ENCODE assay signal across 21 cellular contexts in the genomic region with DNA sequence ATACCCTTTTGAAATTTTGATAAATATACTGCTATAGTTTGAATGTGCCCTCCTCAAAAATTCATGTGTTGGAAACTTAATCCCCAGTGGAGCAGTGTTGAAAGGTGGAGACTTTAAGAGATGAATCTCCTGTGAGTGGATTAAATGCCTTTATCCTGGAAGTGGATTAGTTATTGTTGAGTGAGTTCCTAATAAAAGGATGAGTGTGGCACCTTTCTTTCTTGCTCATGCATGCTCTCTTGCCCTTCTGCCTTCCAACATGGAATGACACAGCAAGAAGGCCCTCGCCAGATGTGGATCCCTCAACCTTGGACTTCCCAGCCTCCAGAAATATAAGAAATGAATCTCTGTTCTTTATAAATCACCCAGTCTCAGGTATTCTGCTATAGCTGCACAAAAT. TPM values are rescaled to one million over a fixed set of nuclear protein-coding genes. Genes with fewer than 3 reads are reported as not detected.
DNase-seq lines count a peak whose midpoint lies in the region; ATAC-seq and TF ChIP-seq lines count a peak whose summit lies in the region.
"Had no signal": no experiment of that assay in that cellular context is flagged by ENCODE, and none has a peak within 500 bp of the region (broad histone marks: within the 10 kb centered on the region; RNA-seq: fewer than 3 reads in every experiment).

No MANE protein-coding gene starts in this region.

- intact Hi-C loops in CD4-positive, alpha-beta T cell (cut with DNase I, micrococcal nuclease), result no loop called here

- no peak overlapping the region for H3K23ac ChIP-seq in mesendoderm (ENCODE audit: low read length)

- H3K27ac ChIP-seq in mesendoderm (ENCODE audit: low read depth, low read length), result no peak overlapping the region
- H3K27ac ChIP-seq in CD4-positive, alpha-beta T cell (ENCODE audit: low read depth, low read length), result no peak overlapping the region
- no peak overlapping the region for H3K27ac ChIP-seq in RWPE1
- H3K27ac ChIP-seq: BLaER1, GM23248 had no signal

- no peak overlapping the region for H3K4me2 ChIP-seq in mesendoderm (ENCODE audit: low read length)
- H3K4me2 ChIP-seq: BLaER1 had no signal

- no peaks in the 10 kb centered on the region for H3K79me2 ChIP-seq in mesendoderm (ENCODE audit: control insufficient read depth, insufficient read depth, low read length)

- no peaks in the 10 kb centered on the region for H3K27me3 ChIP-seq in mesendoderm (ENCODE audit: insufficient read depth, low read length, poor library complexity)
- H3K27me3 ChIP-seq in CD4-positive, alpha-beta T cell (ENCODE audit: control insufficient read depth, insufficient read depth, low read length), result no peaks in the 10 kb centered on the region
- H3K27me3 ChIP-seq: BLaER1 had no signal

- no peak overlapping the region for H3K4ac ChIP-seq in mesendoderm (ENCODE audit: low read depth, low read length)

- WGBS in mesendoderm (ENCODE audit: extremely low coverage, insufficient coverage, low lambda C conversion rate), result no CpG with 5 or more reads among the region's 1 CpG

- peaks cover 10% of the 10 kb centered on the region for H3K36me3 Mint-ChIP-seq in activated naive CD8-positive, alpha-beta T cell
- H3K36me3 Mint-ChIP-seq in activated naive CD8-positive, alpha-beta T cell treated with anti-CD3 and anti-CD28 coated beads, Interleukin-2, amount 50 U/mL, for 24 hours (ENCODE audit: low read depth), result peaks cover 34% of the 10 kb centered on the region
- peaks cover 58% of the 10 kb centered on the region for H3K36me3 Mint-ChIP-seq in CD4-positive, alpha-beta T cell (ENCODE audit: low read depth)

- no peak overlapping the region for H3K18ac ChIP-seq in mesendoderm (ENCODE audit: low read length)

- no peak overlapping the region for H3K56ac ChIP-seq in mesendoderm (ENCODE audit: low read length)

- ATAC-seq in activated naive CD8-positive, alpha-beta T cell treated with anti-CD3 and anti-CD28 coated beads, Interleukin-2, amount 50 U/mL, for 24 hours, result no peak
- no peak for ATAC-seq in CD4-positive, alpha-beta T cell (ENCODE audit: poor library complexity)
- ATAC-seq: CD8-positive, alpha-beta T cell; HepG2 had no signal

- no peak overlapping the region for H2AK5ac ChIP-seq in mesendoderm (ENCODE audit: low read length)

- no peak overlapping the region for H3K9ac ChIP-seq in mesendoderm (ENCODE audit: low read length)
- H3K9ac ChIP-seq: BLaER1, GM23248 had no signal

- no peaks in the 10 kb centered on the region for H3K9me3 Mint-ChIP-seq in activated naive CD8-positive, alpha-beta T cell (ENCODE audit: low read depth)
- H3K9me3 Mint-ChIP-seq in activated naive CD8-positive, alpha-beta T cell treated with anti-CD3 and anti-CD28 coated beads, Interleukin-2, amount 50 U/mL, for 24 hours, result no peaks in the 10 kb centered on the region
- no peaks in the 10 kb centered on the region for H3K9me3 Mint-ChIP-seq in CD4-positive, alpha-beta T cell
- H3K9me3 Mint-ChIP-seq: CD8-positive, alpha-beta T cell had no signal

- TF ChIP-seq CTCF in fibroblast of mammary gland (conservative IDR thresholded peaks at IDR 0.05; ENCODE audit: control insufficient read depth, insufficient read depth, low read depth, low read length) (no peak), RWPE1 (conservative IDR thresholded peaks at IDR 0.05; ENCODE audit: low read depth) (no peak)
- TF ChIP-seq CTCF in CD4-positive, alpha-beta T cell (IDR thresholded peaks at IDR 0.05), result no peak

- H3K9me3 ChIP-seq in CD4-positive, alpha-beta T cell (ENCODE audit: control insufficient read depth, low read length), result no peaks in the 10 kb centered on the region
- H3K9me3 ChIP-seq: HAP-1 had no signal

- CTCF ChIA-PET in CD4-positive, alpha-beta T cell (lab: Charles Lee), result no interaction called here
- CTCF ChIA-PET in RWPE1 (lab: Yijun Ruan, JAX), result no interaction called here

- POLR2A ChIA-PET in CD4-positive, alpha-beta T cell (lab: Charles Lee), result no interaction called here
- POLR2A ChIA-PET in RWPE1 (lab: Yijun Ruan, JAX; ENCODE audit: low non-redundant PET), result no interaction called here

- no peaks in the 10 kb centered on the region for H3K4me1 ChIP-seq in mesendoderm (ENCODE audit: control insufficient read depth, low read depth, low read length)
- H3K4me1 ChIP-seq: BLaER1, HAP-1 had no signal

- H3K4me1 Mint-ChIP-seq in activated naive CD8-positive, alpha-beta T cell (ENCODE audit: low read depth), result peaks cover 4% of the 10 kb centered on the region
- H3K4me1 Mint-ChIP-seq in activated naive CD8-positive, alpha-beta T cell treated with anti-CD3 and anti-CD28 coated beads, Interleukin-2, amount 50 U/mL, for 24 hours, result peaks cover 20% of the 10 kb centered on the region
- peaks cover 10% of the 10 kb centered on the region for H3K4me1 Mint-ChIP-seq in CD4-positive, alpha-beta T cell (ENCODE audit: low read depth)
- H3K4me1 Mint-ChIP-seq: CD14-positive monocyte had no signal

- H2BK15ac ChIP-seq in mesendoderm (replicated peaks; ENCODE audit: low read depth), result no peak overlapping the region

- H4K5ac ChIP-seq in mesendoderm (ENCODE audit: low read length), result no peak overlapping the region

- no peaks in the 10 kb centered on the region for H3K27me3 Mint-ChIP-seq in activated naive CD8-positive, alpha-beta T cell
- no peaks in the 10 kb centered on the region for H3K27me3 Mint-ChIP-seq in activated naive CD8-positive, alpha-beta T cell treated with anti-CD3 and anti-CD28 coated beads, Interleukin-2, amount 50 U/mL, for 24 hours
- H3K27me3 Mint-ChIP-seq in CD4-positive, alpha-beta T cell, result no peaks in the 10 kb centered on the region

- H2BK120ac ChIP-seq in mesendoderm (ENCODE audit: low read depth, low read length), result no peak overlapping the region

- H4K8ac ChIP-seq in mesendoderm (ENCODE audit: low read depth, low read length), result no peak overlapping the region

- DNase-seq in activated naive CD8-positive, alpha-beta T cell treated with anti-CD3 and anti-CD28 coated beads, Interleukin-2, amount 50 U/mL, for 24 hours, result no peak
- DNase-seq in NCI-H82 treated with DMSO at 0.1 percent for 48 hours (lab: John Stamatoyannopoulos, UW; ENCODE audit: unreplicated experiment), result peak; percentile 89
- peak; percentile 25 for DNase-seq in fibroblast of mammary gland (ENCODE audit: low read depth)
- DNase-seq in superior temporal gyrus (ENCODE audit: extremely low spot score), result peak; percentile 4
- no peak for DNase-seq in mesendoderm
- no peak for DNase-seq in CD4-positive, alpha-beta T cell
- no peak for DNase-seq in RWPE1 (ENCODE audit: low spot score)
- DNase-seq: 8988T; Calu3; CD8-positive, alpha-beta T cell; DMS79; GDM1; GM23248 had no signal

- no peak overlapping the region for H2BK5ac ChIP-seq in mesendoderm (ENCODE audit: low read length)

- peak overlapping the region; percentile 58 for H3K27ac Mint-ChIP-seq in activated naive CD8-positive, alpha-beta T cell
- H3K27ac Mint-ChIP-seq in activated naive CD8-positive, alpha-beta T cell treated with anti-CD3 and anti-CD28 coated beads, Interleukin-2, amount 50 U/mL, for 24 hours, result no peak overlapping the region
- no peak overlapping the region for H3K27ac Mint-ChIP-seq in CD4-positive, alpha-beta T cell
- H3K27ac Mint-ChIP-seq: CD14-positive monocyte; CD8-positive, alpha-beta T cell had no signal

- no peaks in the 10 kb centered on the region for H3K79me1 ChIP-seq in mesendoderm (ENCODE audit: low read length)

- H3K4me3 Mint-ChIP-seq in activated naive CD8-positive, alpha-beta T cell, result no peak overlapping the region
- H3K4me3 Mint-ChIP-seq in activated naive CD8-positive, alpha-beta T cell treated with anti-CD3 and anti-CD28 coated beads, Interleukin-2, amount 50 U/mL, for 24 hours, result no peak overlapping the region
- H3K4me3 Mint-ChIP-seq in CD4-positive, alpha-beta T cell, result no peak overlapping the region
- H3K4me3 Mint-ChIP-seq: CD14-positive monocyte; CD8-positive, alpha-beta T cell had no signal

- H3K4me3 ChIP-seq in fibroblast of mammary gland (ENCODE audit: control insufficient read depth, low read depth, low read length) (no peak overlapping the region), mesendoderm (ENCODE audit: low read length) (no peak overlapping the region)
- H3K4me3 ChIP-seq: BLaER1, GM23248, HAP-1 had no signal

- H3K36me3 ChIP-seq in mesendoderm (ENCODE audit: control insufficient read depth, insufficient read depth, low read length), result no peaks in the 10 kb centered on the region

RNA-seq across cellular contexts. Expression of gene CD160, which starts 51.8 kb away (rescaled TPM):
- polyA plus RNA-seq in mesendoderm (2013, experiment 1 of 2), result not detected
- not detected for polyA plus RNA-seq in mesendoderm (2013, experiment 2 of 2)
- not detected for total RNA-seq in CD4-positive, alpha-beta T cell
- total RNA-seq: A673, Calu3, Daoy, GM23248, H4, HepG2 had no signal

RNA-seq across cellular contexts. Expression of gene RNF115, which starts 52.8 kb away (rescaled TPM):
- 11.8 TPM for polyA plus RNA-seq in mesendoderm (2013, experiment 1 of 2)
- 11.8 TPM for polyA plus RNA-seq in mesendoderm (2013, experiment 2 of 2)
- total RNA-seq in CD4-positive, alpha-beta T cell, result 10 to 100 TPM; 11.4 to 11.9 TPM

RNA-seq across cellular contexts. Expression of gene POLR3C, which starts 52.9 kb away (rescaled TPM):
- polyA plus RNA-seq in mesendoderm (2013, experiment 1 of 2), result 27.9 TPM
- 27.1 TPM for polyA plus RNA-seq in mesendoderm (2013, experiment 2 of 2)
- 10 to 100 TPM; 18.6 to 19.9 TPM for total RNA-seq in CD4-positive, alpha-beta T cell

Comparison
In these comparisons a context has a peak if more than half of its experiments do, and no peak if none do; other contexts are left out.
1. DNase-seq: peak in NCI-H82 treated with DMSO at 0.1 percent for 48 hours (single experiment), fibroblast of mammary gland (single experiment) and superior temporal gyrus (single experiment); none in activated naive CD8-positive, alpha-beta T cell treated with anti-CD3 and anti-CD28 coated beads, Interleukin-2, amount 50 U/mL, for 24 hours (single experiment), mesendoderm (single experiment), CD4-positive, alpha-beta T cell (0 of 10) and RWPE1 (single experiment).